Comparison of ENCODE assay signal across 1 cellular context in the genomic region with DNA sequence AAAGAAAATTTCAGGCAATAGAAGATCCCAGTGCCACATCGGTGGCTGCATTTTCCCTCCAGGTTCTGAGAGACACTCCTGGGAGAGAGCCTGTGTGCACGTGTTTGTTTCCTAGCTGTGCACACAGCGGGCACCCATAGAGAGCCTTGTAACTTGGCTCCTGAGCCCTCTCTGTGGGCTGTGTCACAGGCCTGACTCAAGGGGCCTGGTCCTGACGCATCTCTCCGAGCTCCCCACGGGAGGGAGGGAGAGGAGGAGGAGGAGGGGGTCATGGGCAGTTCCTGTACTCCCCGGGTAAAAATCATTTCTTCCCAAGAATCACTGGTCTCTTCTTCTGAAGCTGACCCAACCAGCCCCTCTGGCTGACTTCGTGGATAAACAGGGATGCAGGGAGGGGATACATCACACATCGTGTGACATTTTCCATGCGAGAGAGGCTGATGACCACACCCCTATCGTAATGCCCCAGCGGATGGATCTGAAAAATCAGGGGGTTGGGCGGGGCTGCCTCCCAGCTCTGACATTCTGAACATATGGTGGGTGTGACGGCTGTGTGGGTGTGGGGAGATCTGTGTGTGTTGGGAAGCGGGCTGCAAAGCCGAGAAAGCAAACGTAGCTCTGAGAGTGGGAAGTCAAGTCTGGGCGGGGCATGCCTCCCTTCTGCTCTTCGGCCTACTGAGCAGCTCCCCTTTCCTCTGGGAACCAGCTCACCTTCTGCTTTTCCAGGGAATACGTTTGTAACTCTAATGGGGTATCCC.
TF ChIP-seq lines count a peak whose summit lies in the region.

No MANE protein-coding gene starts in this region.

TF ChIP-seq in GM23338, 12 proteins besides CTCF, POLR2A, EP300 and RAD21 (continued from another document):
- no peak for TF ChIP-seq REST (IDR thresholded peaks at IDR 0.05; ENCODE audit: unreplicated experiment)
- TF ChIP-seq, protein P1, sequence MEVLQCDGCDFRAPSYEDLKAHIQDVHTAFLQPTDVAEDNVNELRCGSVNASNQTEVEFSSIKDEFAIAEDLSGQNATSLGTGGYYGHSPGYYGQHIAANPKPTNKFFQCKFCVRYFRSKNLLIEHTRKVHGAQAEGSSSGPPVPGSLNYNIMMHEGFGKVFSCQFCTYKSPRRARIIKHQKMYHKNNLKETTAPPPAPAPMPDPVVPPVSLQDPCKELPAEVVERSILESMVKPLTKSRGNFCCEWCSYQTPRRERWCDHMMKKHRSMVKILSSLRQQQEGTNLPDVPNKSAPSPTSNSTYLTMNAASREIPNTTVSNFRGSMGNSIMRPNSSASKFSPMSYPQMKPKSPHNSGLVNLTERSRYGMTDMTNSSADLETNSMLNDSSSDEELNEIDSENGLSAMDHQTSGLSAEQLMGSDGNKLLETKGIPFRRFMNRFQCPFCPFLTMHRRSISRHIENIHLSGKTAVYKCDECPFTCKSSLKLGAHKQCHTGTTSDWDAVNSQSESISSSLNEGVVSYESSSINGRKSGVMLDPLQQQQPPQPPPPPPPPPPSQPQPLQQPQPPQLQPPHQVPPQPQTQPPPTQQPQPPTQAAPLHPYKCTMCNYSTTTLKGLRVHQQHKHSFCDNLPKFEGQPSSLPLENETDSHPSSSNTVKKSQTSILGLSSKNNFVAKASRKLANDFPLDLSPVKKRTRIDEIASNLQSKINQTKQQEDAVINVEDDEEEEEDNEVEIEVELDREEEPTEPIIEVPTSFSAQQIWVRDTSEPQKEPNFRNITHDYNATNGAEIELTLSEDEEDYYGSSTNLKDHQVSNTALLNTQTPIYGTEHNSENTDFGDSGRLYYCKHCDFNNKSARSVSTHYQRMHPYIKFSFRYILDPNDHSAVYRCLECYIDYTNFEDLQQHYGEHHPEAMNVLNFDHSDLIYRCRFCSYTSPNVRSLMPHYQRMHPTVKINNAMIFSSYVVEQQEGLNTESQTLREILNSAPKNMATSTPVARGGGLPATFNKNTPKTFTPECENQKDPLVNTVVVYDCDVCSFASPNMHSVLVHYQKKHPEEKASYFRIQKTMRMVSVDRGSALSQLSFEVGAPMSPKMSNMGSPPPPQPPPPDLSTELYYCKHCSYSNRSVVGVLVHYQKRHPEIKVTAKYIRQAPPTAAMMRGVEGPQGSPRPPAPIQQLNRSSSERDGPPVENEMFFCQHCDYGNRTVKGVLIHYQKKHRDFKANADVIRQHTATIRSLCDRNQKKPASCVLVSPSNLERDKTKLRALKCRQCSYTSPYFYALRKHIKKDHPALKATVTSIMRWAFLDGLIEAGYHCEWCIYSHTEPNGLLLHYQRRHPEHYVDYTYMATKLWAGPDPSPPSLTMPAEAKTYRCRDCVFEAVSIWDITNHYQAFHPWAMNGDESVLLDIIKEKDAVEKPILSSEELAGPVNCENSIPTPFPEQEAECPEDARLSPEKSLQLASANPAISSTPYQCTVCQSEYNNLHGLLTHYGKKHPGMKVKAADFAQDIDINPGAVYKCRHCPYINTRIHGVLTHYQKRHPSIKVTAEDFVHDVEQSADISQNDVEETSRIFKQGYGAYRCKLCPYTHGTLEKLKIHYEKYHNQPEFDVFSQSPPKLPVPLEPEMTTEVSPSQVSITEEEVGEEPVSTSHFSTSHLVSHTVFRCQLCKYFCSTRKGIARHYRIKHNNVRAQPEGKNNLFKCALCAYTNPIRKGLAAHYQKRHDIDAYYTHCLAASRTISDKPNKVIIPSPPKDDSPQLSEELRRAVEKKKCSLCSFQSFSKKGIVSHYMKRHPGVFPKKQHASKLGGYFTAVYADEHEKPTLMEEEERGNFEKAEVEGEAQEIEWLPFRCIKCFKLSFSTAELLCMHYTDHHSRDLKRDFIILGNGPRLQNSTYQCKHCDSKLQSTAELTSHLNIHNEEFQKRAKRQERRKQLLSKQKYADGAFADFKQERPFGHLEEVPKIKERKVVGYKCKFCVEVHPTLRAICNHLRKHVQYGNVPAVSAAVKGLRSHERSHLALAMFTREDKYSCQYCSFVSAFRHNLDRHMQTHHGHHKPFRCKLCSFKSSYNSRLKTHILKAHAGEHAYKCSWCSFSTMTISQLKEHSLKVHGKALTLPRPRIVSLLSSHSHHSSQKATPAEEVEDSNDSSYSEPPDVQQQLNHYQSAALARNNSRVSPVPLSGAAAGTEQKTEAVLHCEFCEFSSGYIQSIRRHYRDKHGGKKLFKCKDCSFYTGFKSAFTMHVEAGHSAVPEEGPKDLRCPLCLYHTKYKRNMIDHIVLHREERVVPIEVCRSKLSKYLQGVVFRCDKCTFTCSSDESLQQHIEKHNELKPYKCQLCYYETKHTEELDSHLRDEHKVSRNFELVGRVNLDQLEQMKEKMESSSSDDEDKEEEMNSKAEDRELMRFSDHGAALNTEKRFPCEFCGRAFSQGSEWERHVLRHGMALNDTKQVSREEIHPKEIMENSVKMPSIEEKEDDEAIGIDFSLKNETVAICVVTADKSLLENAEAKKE (CRISPR knock-in tag; IDR thresholded peaks at IDR 0.05): no peak
